Comparison of ENCODE assay signal across 2 cellular contexts in the genomic region with DNA sequence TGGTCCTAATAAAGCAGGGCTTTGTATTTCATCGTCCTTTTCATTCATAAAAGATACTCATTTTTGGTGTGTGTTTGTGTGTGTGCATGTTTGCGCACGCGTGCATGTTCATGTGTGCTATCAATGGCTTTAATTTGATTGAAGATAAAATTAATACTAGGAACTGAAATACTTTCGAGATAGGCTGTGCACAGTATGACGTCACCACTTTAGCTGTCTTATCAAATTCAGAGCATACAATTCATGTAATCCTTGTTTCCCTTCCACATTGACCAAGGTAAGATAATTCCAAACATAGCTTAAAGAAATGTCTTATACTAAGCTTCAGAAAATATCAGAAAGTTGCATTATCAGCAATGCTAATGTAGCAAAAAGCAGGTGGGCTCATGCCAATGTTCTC.
TF ChIP-seq lines count a peak whose summit lies in the region.

No MANE protein-coding gene starts in this region.

TF ChIP-seq in HepG2, 621 proteins besides CTCF, POLR2A, EP300 and RAD21:
- TF ChIP-seq CENPBD1 (CRISPR knock-in tag; IDR thresholded peaks at IDR 0.05; ENCODE audit: borderline replicate concordance, low read depth) (no peak), JUND (CRISPR knock-in tag; IDR thresholded peaks at IDR 0.05) (no peak), U2AF2 (IDR thresholded peaks at IDR 0.05; ENCODE audit: low read depth, low read length) (no peak), ATF7 (IDR thresholded peaks at IDR 0.05) (peak; percentile 98), ATF7 (CRISPR knock-in tag; IDR thresholded peaks at IDR 0.05) (no peak), NR2F2 (IDR thresholded peaks at IDR 0.05; ENCODE audit: borderline replicate concordance, low read depth) (no peak), ZNF616 (CRISPR knock-in tag; IDR thresholded peaks at IDR 0.05; ENCODE audit: low read depth) (no peak), ZNF414 (CRISPR knock-in tag; IDR thresholded peaks at IDR 0.05) (no peak), ZNF678 (CRISPR knock-in tag; IDR thresholded peaks at IDR 0.05) (no peak), KDM5B (CRISPR knock-in tag; IDR thresholded peaks at IDR 0.05; ENCODE audit: borderline replicate concordance) (no peak), CREB1 (IDR thresholded peaks at IDR 0.05) (peak; percentile 94), CREB1 (CRISPR knock-in tag; IDR thresholded peaks at IDR 0.05) (no peak)

TF ChIP-seq in H1, 55 proteins besides CTCF, POLR2A, EP300 and RAD21:
- TF ChIP-seq HDAC2 (IDR thresholded peaks at IDR 0.05; ENCODE audit: borderline replicate concordance in 1 of 2, low read depth in 2 of 2, low read length in 2 of 2): no peak
- TF ChIP-seq BACH1 (IDR thresholded peaks at IDR 0.05; ENCODE audit: low read length): no peak
- no peak for TF ChIP-seq SP4 (IDR thresholded peaks at IDR 0.05; ENCODE audit: low read length)
- TF ChIP-seq CBX5 (IDR thresholded peaks at IDR 0.05; ENCODE audit: low read depth, low read length): no peak
- no peak for TF ChIP-seq YY1 (IDR thresholded peaks at IDR 0.05; ENCODE audit: low read depth, low read length)
- no peak for TF ChIP-seq FOSL1 (IDR thresholded peaks at IDR 0.05; ENCODE audit: insufficient read depth, low read depth, low read length)
- TF ChIP-seq TAF1 (IDR thresholded peaks at IDR 0.05; ENCODE audit: low read depth, low read length): no peak
- no peak for TF ChIP-seq TEAD4 (IDR thresholded peaks at IDR 0.05; ENCODE audit: low read depth, low read length)
- no peak for TF ChIP-seq POU5F1 (IDR thresholded peaks at IDR 0.05; ENCODE audit: low read depth, low read length)
- TF ChIP-seq KDM5A (IDR thresholded peaks at IDR 0.05; ENCODE audit: low read length): no peak
- no peak for TF ChIP-seq HDAC6 (IDR thresholded peaks at IDR 0.05; ENCODE audit: low read depth, low read length)
- no peak for TF ChIP-seq RNF2 (IDR thresholded peaks at IDR 0.05; ENCODE audit: borderline replicate concordance, low read depth, low read length, missing control alignments, poor library complexity, severe bottlenecking)
